Comparison of ENCODE assay signal across 1 cellular context in genomic region chr11:72112541-72113136, GRCh38.
TF ChIP-seq lines count a peak whose summit lies in the region.

Gene ANAPC15, minus strand, starts transcription at chr11:72112695. Its CDS starts 1,419 bp downstream, at chr11:72111276.

TF ChIP-seq in GM23338, 12 proteins besides CTCF, POLR2A, EP300 and RAD21 (continued from another document):
- TF ChIP-seq ZNF462 (CRISPR knock-in tag; IDR thresholded peaks at IDR 0.05) (no peak), ZNF331 (CRISPR knock-in tag; IDR thresholded peaks at IDR 0.05; ENCODE audit: low read depth) (no peak), STAT1 (IDR thresholded peaks at IDR 0.05; ENCODE audit: unreplicated experiment) (no peak), POLR2AphosphoS5 (IDR thresholded peaks at IDR 0.05; ENCODE audit: low read depth) (peak; percentile 99), ETS1 (IDR thresholded peaks at IDR 0.05) (peak; percentile 66; the same call in 1 of the 2 replicates), CREB1 (CRISPR knock-in tag; IDR thresholded peaks at IDR 0.05; ENCODE audit: low read depth) (peak; percentile 92)
TF ChIP-seq in GM23338: peak in this region for 3.
